In genomic region chr16:48384982-48385271, GRCh38 we compare ENCODE assay signal across 8 cellular contexts. TPM values are rescaled to one million over a fixed set of nuclear protein-coding genes. Genes with fewer than 3 reads are reported as not detected.
DNase-seq lines count a peak whose midpoint lies in the region; ATAC-seq lines count a peak whose summit lies in the region.

No MANE protein-coding gene starts in this region.

- H3K4me1 ChIP-seq in GM23248 (ENCODE audit: insufficient read depth), result peaks cover 21% of the 10 kb centered on the region

- H3K27me3 ChIP-seq in GM23248 (replicated peaks; ENCODE audit: insufficient read depth) (no peaks in the 10 kb centered on the region), MG63 (no peaks in the 10 kb centered on the region)

- H2AFZ ChIP-seq in GM23248, result 0 out of 2 replicates have a peak overlapping the region, but pooled peaks have one; percentile 58

- H3K4me3 ChIP-seq in GM23248 (peak overlapping the region; percentile 96), MG63 (peak overlapping the region; percentile 55)

- no peaks in the 10 kb centered on the region for H3K27me3 Mint-ChIP-seq in naive thymus-derived CD8-positive, alpha-beta T cell

- POLR2A ChIA-PET in naive thymus-derived CD8-positive, alpha-beta T cell (lab: Charles Lee), result interaction anchor here (0.9 to 2.9 kb wide), 8 partner anchors 16 to 239 kb away, joined by 3 to 19 read pairs (median 9); partner anchors contain the start of gene N4BP1

- H3K27ac ChIP-seq in GM23248, result peak overlapping the region; percentile 91

- peak; percentile 71 for DNase-seq in NK-92 treated with Interleukin-12 subunit alpha and Interleukin-12 subunit beta, amount 100 ng/mL, for 24 hours (lab: John Stamatoyannopoulos, UW)
- DNase-seq in NK-92 (lab: John Stamatoyannopoulos, UW; ENCODE audit: unreplicated experiment) (no peak), GM23248 (no peak), MG63 (peak; percentile 44), dermis microvascular lymphatic vessel endothelial cell (ENCODE audit: low read depth in 2 of 2) (peak; percentile 4 to 61), T-helper 9 cell (no peak)
- DNase-seq in naive thymus-derived CD8-positive, alpha-beta T cell, result no peak
- DNase-seq in activated naive CD4-positive, alpha-beta T cell treated with anti-CD3 and anti-CD28 coated beads, Interleukin-2, amount 50 U/mL, for 16 hours, result no peak

- H3K4me2 ChIP-seq in GM23248 (ENCODE audit: unreplicated experiment), result no peak overlapping the region

- peaks cover 20 to 35% (median 30%) of the 10 kb centered on the region in 4 donors for H3K4me1 Mint-ChIP-seq in naive thymus-derived CD8-positive, alpha-beta T cell

- WGBS in GM23248 (ENCODE audit: low coverage in 1 of 2, low lambda C conversion rate in 2 of 2, missing lambda C conversion rate in 2 of 2), 2 experiments, result 4% methylated on average over 18 of the region's 42 CpGs; no CpG with 5 or more reads in 1 of the 2 experiments

- no peaks in the 10 kb centered on the region for H3K9me2 ChIP-seq in GM23248 (ENCODE audit: insufficient read depth)

- H3K9ac ChIP-seq in GM23248, result peak overlapping the region; percentile 96

- H3F3A ChIP-seq in GM23248 (ENCODE audit: insufficient read depth), result peaks cover 20% of the 10 kb centered on the region

- H3K9me3 Mint-ChIP-seq in naive thymus-derived CD8-positive, alpha-beta T cell, result no peaks in the 10 kb centered on the region

- peak overlapping the region in 2 of 10 donors; percentile 61 to 67 for H3K27ac Mint-ChIP-seq in naive thymus-derived CD8-positive, alpha-beta T cell

- H3K9me3 ChIP-seq in GM23248 (ENCODE audit: low read depth) (no peaks in the 10 kb centered on the region), MG63 (no peaks in the 10 kb centered on the region)

- in situ Hi-C loops in GM23248 (cut with MboI), result no loop called here

- H3K36me3 ChIP-seq in GM23248 (ENCODE audit: low read depth), result no peaks in the 10 kb centered on the region
- no peaks in the 10 kb centered on the region for H3K36me3 ChIP-seq in MG63

- H3K36me3 Mint-ChIP-seq in naive thymus-derived CD8-positive, alpha-beta T cell, result peaks cover 0 to 4% (median 2%) of the 10 kb centered on the region in 3 donors

- peak overlapping the region in 5 of 10 donors; percentile 40 to 87 (median 79) for H3K4me3 Mint-ChIP-seq in naive thymus-derived CD8-positive, alpha-beta T cell

- no peaks in the 10 kb centered on the region for H4K20me1 ChIP-seq in GM23248 (ENCODE audit: insufficient read depth)

- ATAC-seq in naive thymus-derived CD8-positive, alpha-beta T cell, result peak; percentile 63

- peaks cover 45% of the 10 kb centered on the region for H3K79me2 ChIP-seq in GM23248 (ENCODE audit: insufficient read depth)

RNA-seq across cellular contexts. Expression of gene SIAH1, which starts 0.3 kb away (rescaled TPM):
- total RNA-seq in GM23248 (2014; rRNA removed; shearing (Covaris generic)), result 24.4 and 24.9 TPM in 2 replicates
- 29.9 and 31.0 TPM in 2 replicates for polyA plus RNA-seq in GM23248 (2016; fragmentation: Nextera tagmentation; extraction: Ambion mirVana)
- 7.7 and 8.6 TPM in 2 replicates for total RNA-seq in MG63 (2014; rRNA removed; shearing (Covaris generic); ENCODE audit: low replicate concordance)
- 28.4 and 35.3 TPM in 2 replicates for total RNA-seq in dermis microvascular lymphatic vessel endothelial cell
- 10 to 100 TPM; 22.8 to 25.9 TPM for total RNA-seq in naive thymus-derived CD8-positive, alpha-beta T cell
- polyA plus RNA-seq in naive thymus-derived CD8-positive, alpha-beta T cell, result 10 to 100 TPM; 10.8 to 16.7 (median 12.0) TPM

Comparison
In these comparisons a context has a peak if more than half of its experiments do, and no peak if none do; other contexts are left out.
1. DNase-seq: peak in NK-92 treated with Interleukin-12 subunit alpha and Interleukin-12 subunit beta, amount 100 ng/mL, for 24 hours (single experiment), MG63 (single experiment) and dermis microvascular lymphatic vessel endothelial cell (2 of 2); none in NK-92 (single experiment), GM23248 (single experiment), naive thymus-derived CD8-positive, alpha-beta T cell (0 of 10), T-helper 9 cell (single experiment) and activated naive CD4-positive, alpha-beta T cell treated with anti-CD3 and anti-CD28 coated beads, Interleukin-2, amount 50 U/mL, for 16 hours (single experiment).